In genomic region chr14:90625445-90625844, GRCh38 we compare ENCODE assay signal across 17 cellular contexts.
A peak's percentile ranks its signal among the peaks of the same experiment; 100 is the strongest.
DNase-seq lines count a peak whose midpoint lies in the region; ATAC-seq and TF ChIP-seq lines count a peak whose summit lies in the region.
"Had no signal": no experiment of that assay in that cellular context is flagged by ENCODE, and none has a peak within 500 bp of the region (broad histone marks: within the 10 kb centered on the region; RNA-seq: fewer than 3 reads in every experiment).

No MANE protein-coding gene starts in this region.

- BruUV-seq in HCT116 (replicated peaks; lab: Mats Ljungman, UMichigan): no TSS peak

- no peak for DNase-seq in HCT116 (ENCODE audit: low read depth, low spot score)
- DNase-seq in NCI-H524 treated with DMSO at 0.1 percent for 48 hours (lab: John Stamatoyannopoulos, UW): peak; percentile 43
- DNase-seq in fibroblast of mammary gland (ENCODE audit: low read depth): peak; percentile 22
- no peak for DNase-seq in prostate gland (ENCODE audit: low spot score)
- DNase-seq in adrenal gland: no peak
- DNase-seq in D341Med (ENCODE audit: low spot score): no peak
- DNase-seq: activated CD4-positive, alpha-beta memory T cell treated with anti-CD3 and anti-CD28 coated beads, Interleukin-2, amount 10 ng/mL, durations not matched to agents 7 days and 5 days; activated naive CD8-positive, alpha-beta T cell treated with anti-CD3 and anti-CD28 coated beads for 36 hours; effector memory CD4-positive, alpha-beta T cell; GDM1; mucosa of descending colon; NCI-H2029 treated with DMSO at 0.1 percent for 48 hours; occipital lobe had no signal

- TF ChIP-seq CTCF in HCT116 (IDR thresholded peaks at IDR 0.05 in 2 of 3, conservative IDR thresholded peaks at IDR 0.05 in 1 of 3; ENCODE audit: borderline replicate concordance in 1 of 3, insufficient read depth in 1 of 3, low read depth in 2 of 3, low read length in 2 of 3) (no peak), fibroblast of mammary gland (conservative IDR thresholded peaks at IDR 0.05; ENCODE audit: control insufficient read depth, insufficient read depth, low read depth, low read length) (no peak), prostate gland (IDR thresholded peaks at IDR 0.05) (no peak), adrenal gland (IDR thresholded peaks at IDR 0.05) (no peak)

- H3K4me2 ChIP-seq in HCT116 (ENCODE audit: low read length): peak overlapping the region; percentile 62

- no peaks in the 10 kb centered on the region for H3K9me2 ChIP-seq in HCT116 (ENCODE audit: insufficient read depth)

- CTCF ChIA-PET in HCT116 (lab: Charles Lee): no interaction called here

- H3K4me1 ChIP-seq in HCT116 (ENCODE audit: control insufficient read depth in 1 of 2, insufficient read depth in 2 of 2, low read length in 2 of 2): peaks cover 19 to 24% of the 10 kb centered on the region in 2 experiments
- peaks cover 14% of the 10 kb centered on the region for H3K4me1 ChIP-seq in prostate gland (replicated peaks)
- peaks cover 28 to 29% of the 10 kb centered on the region in 2 donors for H3K4me1 ChIP-seq in adrenal gland (replicated peaks in 1 of 2)

- RAD21 ChIA-PET in HCT116 (lab: Charles Lee; ENCODE audit: low non-redundant PET in 1 of 2, low total read pairs in 2 of 2, uncharacterized antibody in 2 of 2, unreplicated experiment in 2 of 2): no interaction called here

- no peak overlapping the region for H3K27ac ChIP-seq in HCT116 (ENCODE audit: low read depth, low read length)
- H3K27ac ChIP-seq in prostate gland: peak overlapping the region; percentile 33 to 44
- H3K27ac ChIP-seq in adrenal gland: peak overlapping the region in 2 of 5 donors; percentile 72 to 83

- intact Hi-C loops in HCT116 (cut with micrococcal nuclease): no loop called here
- intact Hi-C loops in prostate gland (cut with DNase I): loop anchor here (10.0 kb wide), 1 partner anchor 221 kb away; no protein-coding TSS in a partner anchor
- intact Hi-C loops in adrenal gland (cut with DNase I): no loop called here

- H3K27me3 ChIP-seq in HCT116 (ENCODE audit: insufficient read depth, low read length): no peaks in the 10 kb centered on the region
- no peaks in the 10 kb centered on the region for H3K27me3 ChIP-seq in prostate gland (replicated peaks; ENCODE audit: insufficient read depth)
- no peaks in the 10 kb centered on the region for H3K27me3 ChIP-seq in adrenal gland

- no peak overlapping the region for H3K9ac ChIP-seq in HCT116 (ENCODE audit: low read length)

- peak; percentile 68 for ATAC-seq in HCT116
- ATAC-seq in HG03469 (IDR thresholded peaks at IDR 0.05; ENCODE audit: unreplicated experiment): no peak
- ATAC-seq in esophagus mucosa: no peak
- ATAC-seq: GM12878, left lobe of liver, mucosa of descending colon had no signal

- no peaks in the 10 kb centered on the region for H3K9me3 ChIP-seq in HCT116 (ENCODE audit: control insufficient read depth in 1 of 2, insufficient read depth in 1 of 2, low read depth in 1 of 2, low read length in 2 of 2)
- H3K9me3 ChIP-seq in prostate gland: no peaks in the 10 kb centered on the region
- no peaks in the 10 kb centered on the region for H3K9me3 ChIP-seq in adrenal gland (replicated peaks in 1 of 3)
- H3K9me3 ChIP-seq: mucosa of descending colon had no signal

- H3K36me3 ChIP-seq in HCT116 (ENCODE audit: control insufficient read depth in 1 of 2, insufficient read depth in 2 of 2, low read length in 2 of 2): no peaks in the 10 kb centered on the region
- H3K36me3 ChIP-seq in prostate gland: no peaks in the 10 kb centered on the region
- no peaks in the 10 kb centered on the region for H3K36me3 ChIP-seq in adrenal gland (replicated peaks in 1 of 2)

- H2AFZ ChIP-seq in HCT116 (ENCODE audit: low read depth, low read length, poor library complexity, severe bottlenecking): no peak overlapping the region

- H3K4me3 ChIP-seq in HCT116 (replicated peaks in 1 of 2; ENCODE audit: low read depth in 1 of 2, low read length in 2 of 2) (no peak overlapping the region), fibroblast of mammary gland (ENCODE audit: control insufficient read depth, low read depth, low read length) (no peak overlapping the region), prostate gland (no peak overlapping the region), adrenal gland (peak overlapping the region in 1 of 4 donors; percentile 8)
- H3K4me3 ChIP-seq: GM12878, mucosa of descending colon had no signal

- 80% methylated on average over 8 of the region's 8 CpGs for WGBS in prostate gland
- WGBS in adrenal gland, 4 donors: 87 to 96% (median 87%) methylated on average over 6 to 8 of the region's 8 CpGs

- no peaks in the 10 kb centered on the region for H4K20me1 ChIP-seq in HCT116 (ENCODE audit: insufficient read depth)

- TF ChIP-seq RAD21 in HCT116 (IDR thresholded peaks at IDR 0.05; ENCODE audit: low read depth): no peak

- POLR2A ChIA-PET in HCT116 (lab: Charles Lee): no interaction called here

- TF ChIP-seq POLR2A in HCT116 (IDR thresholded peaks at IDR 0.05; ENCODE audit: borderline replicate concordance, extremely low read depth, insufficient read depth, insufficient read length): no peak
- TF ChIP-seq POLR2A in prostate gland (IDR thresholded peaks at IDR 0.05): no peak
- no peak for TF ChIP-seq POLR2A in adrenal gland (IDR thresholded peaks at IDR 0.05)

- H3K79me2 ChIP-seq in HCT116 (ENCODE audit: insufficient read depth, low read length): no peaks in the 10 kb centered on the region

TF ChIP-seq in HCT116, 20 proteins besides CTCF, POLR2A, EP300 and RAD21:
- no peak for TF ChIP-seq POLR2AphosphoS5 (IDR thresholded peaks at IDR 0.05; ENCODE audit: low read depth, low read length)
- no peak for TF ChIP-seq MAX (IDR thresholded peaks at IDR 0.05)
- no peak for TF ChIP-seq YY1 (IDR thresholded peaks at IDR 0.05; ENCODE audit: extremely low read depth, insufficient replicate concordance, low read depth, low read length)
- TF ChIP-seq ZNF274 (IDR thresholded peaks at IDR 0.05; ENCODE audit: low read depth, low read length): no peak
- no peak for TF ChIP-seq REST (IDR thresholded peaks at IDR 0.05; ENCODE audit: low read depth)
- peak; percentile 14; the same call in 1 of the 2 replicates for TF ChIP-seq FOSL1 (IDR thresholded peaks at IDR 0.05; ENCODE audit: low read depth)
- TF ChIP-seq ZFX (IDR thresholded peaks at IDR 0.05): no peak

Comparison
In these comparisons a context has a peak if more than half of its experiments do, and no peak if none do; other contexts are left out.
1. DNase-seq: peak in NCI-H524 treated with DMSO at 0.1 percent for 48 hours (single experiment) and fibroblast of mammary gland (single experiment); none in HCT116 (single experiment), prostate gland (single experiment), adrenal gland (0 of 7) and D341Med (single experiment).